In the genomic region with DNA sequence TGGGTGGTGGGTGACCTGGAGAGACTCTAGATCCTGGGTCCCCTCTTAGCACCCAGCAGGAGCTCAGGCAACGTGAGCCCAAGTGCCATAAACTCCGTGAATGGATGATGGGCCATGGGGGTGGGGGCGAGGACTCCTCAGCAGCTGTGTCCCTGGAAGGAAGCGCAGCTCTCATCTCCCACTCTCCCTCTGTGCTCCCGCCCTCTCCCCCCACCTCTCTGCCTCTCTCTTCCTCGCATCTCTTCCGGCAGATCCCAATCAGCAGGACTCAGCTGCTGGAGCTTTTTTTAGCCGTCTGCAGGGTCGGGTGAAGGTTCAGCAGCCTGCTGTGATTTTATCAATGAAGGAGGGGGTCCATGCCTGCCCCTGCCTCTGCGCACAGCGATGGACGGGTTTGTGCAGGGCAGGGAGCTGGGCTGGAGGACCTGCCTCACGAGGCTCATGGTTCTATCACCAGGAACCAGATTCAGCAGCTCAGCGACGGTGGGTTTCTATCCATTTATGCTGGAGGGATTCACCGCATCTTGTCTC, we compare ENCODE assay signal across 10 cellular contexts. TPM values are rescaled to one million over a fixed set of nuclear protein-coding genes. Genes with fewer than 3 reads are reported as not detected.
DNase-seq lines count a peak whose midpoint lies in the region; FAIRE-seq and TF ChIP-seq lines count a peak whose summit lies in the region.
"Had no signal": no experiment of that assay in that cellular context is flagged by ENCODE, and none has a peak within 500 bp of the region (broad histone marks: within the 10 kb centered on the region; RNA-seq: fewer than 3 reads in every experiment).

No MANE protein-coding gene starts in this region.

- DNase-seq in AG10803 (ENCODE audit: low read depth) (no peak), NCI-H187 (lab: John Stamatoyannopoulos, UW) (peak; percentile 39 to 62), brain microvascular endothelial cell (no peak), myocyte (ENCODE audit: low read depth) (peak; percentile 65), DMS 273 treated with DMSO at 0.1 percent for 48 hours (lab: John Stamatoyannopoulos, UW) (no peak), HTR-8/SVneo (ENCODE audit: insufficient read length, low spot score) (no peak)
- DNase-seq in stimulated activated CD4-positive, alpha-beta T cell treated with anti-CD3 and anti-CD28 coated beads, Interleukin-4, amount 100 ng/mL, for 24 hours: no peak
- DNase-seq in stimulated activated CD4-positive, alpha-beta T cell treated with anti-CD3 and anti-CD28 coated beads, Interleukin-15, amount 100 ng/mL, for 24 hours: no peak
- DNase-seq: PC-3 had no signal

- peak overlapping the region; percentile 4 for H3K27ac ChIP-seq in brain microvascular endothelial cell

- no peak for FAIRE-seq in HTR-8/SVneo (lab: Jason Lieb, UNC)

- H3K27me3 ChIP-seq in brain microvascular endothelial cell (replicated peaks): no peaks in the 10 kb centered on the region

- in situ Hi-C loops in brain microvascular endothelial cell (cut with HindIII; ENCODE audit: low pct_ligation_motif_present, low sequenced_read_pairs): no loop called here

- TF ChIP-seq CTCF in AG10803 (conservative IDR thresholded peaks at IDR 0.05; ENCODE audit: low read length) (no peak), brain microvascular endothelial cell (IDR thresholded peaks at IDR 0.05; ENCODE audit: low read depth, low read length, missing control alignments) (no peak)

- no peaks in the 10 kb centered on the region for H3K36me3 ChIP-seq in brain microvascular endothelial cell (replicated peaks)

- H3K4me3 ChIP-seq in AG10803 (ENCODE audit: low read length): peak overlapping the region; percentile 9
- no peak overlapping the region for H3K4me3 ChIP-seq in brain microvascular endothelial cell (ENCODE audit: low read depth, low read length)

RNA-seq across cellular contexts. Expression of a gene that starts 8.3 kb away (rescaled TPM):
- total RNA-seq in myocyte: 0.05 TPM in 1 of 2 replicates, not detected in the other
- 1.4 TPM for polyA plus RNA-seq in myocyte (2012)
- total RNA-seq: PC-3 had no signal
- polyA plus RNA-seq: neural cell had no signal

RNA-seq across cellular contexts. Expression of a gene that starts 55.5 kb away (rescaled TPM):
- total RNA-seq in myocyte: not detected in 2 replicates
- 0.03 TPM for polyA plus RNA-seq in myocyte (2012)
- polyA plus RNA-seq: neural cell had no signal

Comparison
In these comparisons a context has a peak if more than half of its experiments do, and no peak if none do; other contexts are left out.
1. DNase-seq: peak in NCI-H187 (2 of 2) and myocyte (single experiment); none in AG10803 (single experiment), brain microvascular endothelial cell (single experiment), DMS 273 treated with DMSO at 0.1 percent for 48 hours (single experiment), HTR-8/SVneo (single experiment), stimulated activated CD4-positive, alpha-beta T cell treated with anti-CD3 and anti-CD28 coated beads, Interleukin-4, amount 100 ng/mL, for 24 hours (single experiment) and stimulated activated CD4-positive, alpha-beta T cell treated with anti-CD3 and anti-CD28 coated beads, Interleukin-15, amount 100 ng/mL, for 24 hours (single experiment).